In the genomic region with DNA sequence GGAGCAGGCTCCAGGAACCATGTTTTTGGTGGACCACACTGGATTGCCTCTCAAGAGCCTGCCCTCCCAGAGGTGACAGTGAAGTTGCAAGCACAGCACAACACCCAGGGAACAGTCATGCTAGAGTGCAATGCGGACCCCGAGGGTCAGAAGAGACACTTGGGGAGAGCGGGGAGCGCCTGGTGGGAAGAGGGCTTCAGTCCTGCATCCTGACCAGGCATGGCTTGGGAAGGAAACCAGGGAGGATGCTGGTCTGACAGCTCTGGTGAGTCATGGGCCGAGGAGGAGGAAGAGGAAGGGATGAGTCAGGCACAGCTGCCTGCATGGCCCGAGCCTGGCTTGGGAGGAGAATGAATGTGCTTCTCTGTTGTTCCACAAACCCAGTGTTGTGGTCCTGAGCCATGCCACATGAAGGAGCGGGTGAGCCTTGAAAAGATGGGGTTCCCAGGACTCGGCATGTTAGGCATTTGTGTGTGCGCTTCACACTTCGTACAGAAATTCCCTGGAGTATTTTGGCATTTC, we compare ENCODE assay signal across 1 cellular context.
TF ChIP-seq lines count a peak whose summit lies in the region.

No MANE protein-coding gene starts in this region.

TF ChIP-seq in GM23338, 12 proteins besides CTCF, POLR2A, EP300 and RAD21 (continued from another document):
- TF ChIP-seq ZNF331 (CRISPR knock-in tag; IDR thresholded peaks at IDR 0.05; ENCODE audit: low read depth) (no peak), ZNF462 (CRISPR knock-in tag; IDR thresholded peaks at IDR 0.05) (no peak), ETS1 (IDR thresholded peaks at IDR 0.05) (no peak), EZH2phosphoT487 (IDR thresholded peaks at IDR 0.05; ENCODE audit: unreplicated experiment) (no peak)
